Comparison of ENCODE assay signal across 1 cellular context in the genomic region with DNA sequence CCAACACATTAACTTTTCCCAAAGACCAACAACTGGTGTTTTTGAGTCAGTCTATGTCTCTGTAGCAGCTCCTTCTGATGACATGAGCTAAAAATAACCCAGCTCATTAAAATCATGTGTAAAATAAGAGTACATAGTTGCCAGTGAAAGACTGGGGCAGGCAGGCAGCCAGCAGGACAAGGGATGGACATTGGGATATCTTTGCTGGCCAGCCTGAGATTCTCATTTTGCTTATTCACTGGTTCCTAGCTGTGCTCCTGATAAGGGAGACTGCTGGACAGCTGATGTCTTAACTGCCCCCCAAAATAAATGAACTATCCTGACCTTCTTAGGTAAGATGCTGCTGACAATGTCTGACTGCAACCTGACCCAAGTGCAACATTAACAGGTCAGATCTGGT.
TF ChIP-seq lines count a peak whose summit lies in the region.

No MANE protein-coding gene starts in this region.

TF ChIP-seq in K562, 482 proteins besides CTCF, POLR2A, EP300 and RAD21 (continued from another document and continues in another):
- TF ChIP-seq, protein P1, sequence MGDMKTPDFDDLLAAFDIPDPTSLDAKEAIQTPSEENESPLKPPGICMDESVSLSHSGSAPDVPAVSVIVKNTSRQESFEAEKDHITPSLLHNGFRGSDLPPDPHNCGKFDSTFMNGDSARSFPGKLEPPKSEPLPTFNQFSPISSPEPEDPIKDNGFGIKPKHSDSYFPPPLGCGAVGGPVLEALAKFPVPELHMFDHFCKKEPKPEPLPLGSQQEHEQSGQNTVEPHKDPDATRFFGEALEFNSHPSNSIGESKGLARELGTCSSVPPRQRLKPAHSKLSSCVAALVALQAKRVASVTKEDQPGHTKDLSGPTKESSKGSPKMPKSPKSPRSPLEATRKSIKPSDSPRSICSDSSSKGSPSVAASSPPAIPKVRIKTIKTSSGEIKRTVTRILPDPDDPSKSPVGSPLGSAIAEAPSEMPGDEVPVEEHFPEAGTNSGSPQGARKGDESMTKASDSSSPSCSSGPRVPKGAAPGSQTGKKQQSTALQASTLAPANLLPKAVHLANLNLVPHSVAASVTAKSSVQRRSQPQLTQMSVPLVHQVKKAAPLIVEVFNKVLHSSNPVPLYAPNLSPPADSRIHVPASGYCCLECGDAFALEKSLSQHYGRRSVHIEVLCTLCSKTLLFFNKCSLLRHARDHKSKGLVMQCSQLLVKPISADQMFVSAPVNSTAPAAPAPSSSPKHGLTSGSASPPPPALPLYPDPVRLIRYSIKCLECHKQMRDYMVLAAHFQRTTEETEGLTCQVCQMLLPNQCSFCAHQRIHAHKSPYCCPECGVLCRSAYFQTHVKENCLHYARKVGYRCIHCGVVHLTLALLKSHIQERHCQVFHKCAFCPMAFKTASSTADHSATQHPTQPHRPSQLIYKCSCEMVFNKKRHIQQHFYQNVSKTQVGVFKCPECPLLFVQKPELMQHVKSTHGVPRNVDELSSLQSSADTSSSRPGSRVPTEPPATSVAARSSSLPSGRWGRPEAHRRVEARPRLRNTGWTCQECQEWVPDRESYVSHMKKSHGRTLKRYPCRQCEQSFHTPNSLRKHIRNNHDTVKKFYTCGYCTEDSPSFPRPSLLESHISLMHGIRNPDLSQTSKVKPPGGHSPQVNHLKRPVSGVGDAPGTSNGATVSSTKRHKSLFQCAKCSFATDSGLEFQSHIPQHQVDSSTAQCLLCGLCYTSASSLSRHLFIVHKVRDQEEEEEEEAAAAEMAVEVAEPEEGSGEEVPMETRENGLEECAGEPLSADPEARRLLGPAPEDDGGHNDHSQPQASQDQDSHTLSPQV (IDR thresholded peaks at IDR 0.05) = no peak
- no peak for TF ChIP-seq RBM39 (optimal IDR thresholded peaks at IDR 0.05; ENCODE audit: low read depth, low read length)
- TF ChIP-seq SMARCA5 (IDR thresholded peaks at IDR 0.05) = no peak
- TF ChIP-seq, protein P2, sequence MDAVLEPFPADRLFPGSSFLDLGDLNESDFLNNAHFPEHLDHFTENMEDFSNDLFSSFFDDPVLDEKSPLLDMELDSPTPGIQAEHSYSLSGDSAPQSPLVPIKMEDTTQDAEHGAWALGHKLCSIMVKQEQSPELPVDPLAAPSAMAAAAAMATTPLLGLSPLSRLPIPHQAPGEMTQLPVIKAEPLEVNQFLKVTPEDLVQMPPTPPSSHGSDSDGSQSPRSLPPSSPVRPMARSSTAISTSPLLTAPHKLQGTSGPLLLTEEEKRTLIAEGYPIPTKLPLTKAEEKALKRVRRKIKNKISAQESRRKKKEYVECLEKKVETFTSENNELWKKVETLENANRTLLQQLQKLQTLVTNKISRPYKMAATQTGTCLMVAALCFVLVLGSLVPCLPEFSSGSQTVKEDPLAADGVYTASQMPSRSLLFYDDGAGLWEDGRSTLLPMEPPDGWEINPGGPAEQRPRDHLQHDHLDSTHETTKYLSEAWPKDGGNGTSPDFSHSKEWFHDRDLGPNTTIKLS (IDR thresholded peaks at IDR 0.05; ENCODE audit: borderline replicate concordance, low read depth) = no peak
- TF ChIP-seq ZC3H11A (IDR thresholded peaks at IDR 0.05; ENCODE audit: low read depth, low read length) = no peak
- TF ChIP-seq TARDBP (IDR thresholded peaks at IDR 0.05) = no peak
- no peak for TF ChIP-seq ERF (CRISPR knock-in tag; IDR thresholded peaks at IDR 0.05)
- no peak for TF ChIP-seq ZNF311 (CRISPR knock-in tag; IDR thresholded peaks at IDR 0.05)
- no peak for TF ChIP-seq RBFOX2 (IDR thresholded peaks at IDR 0.05; ENCODE audit: low read depth, low read length)
- peak in 1 of 2 experiments; percentile 66; a peak in 1 of 4 replicates for TF ChIP-seq SRF (CRISPR knock-in tag; IDR thresholded peaks at IDR 0.05)
- no peak for TF ChIP-seq TEAD1 (CRISPR knock-in tag; IDR thresholded peaks at IDR 0.05)
- no peak for TF ChIP-seq ZNF717 (CRISPR knock-in tag; IDR thresholded peaks at IDR 0.05)
- TF ChIP-seq, protein P3, sequence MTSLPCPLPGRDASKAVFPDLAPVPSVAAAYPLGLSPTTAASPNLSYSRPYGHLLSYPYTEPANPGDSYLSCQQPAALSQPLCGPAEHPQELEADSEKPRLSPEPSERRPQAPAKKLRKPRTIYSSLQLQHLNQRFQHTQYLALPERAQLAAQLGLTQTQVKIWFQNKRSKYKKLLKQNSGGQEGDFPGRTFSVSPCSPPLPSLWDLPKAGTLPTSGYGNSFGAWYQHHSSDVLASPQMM (CRISPR knock-in tag; IDR thresholded peaks at IDR 0.05) = no peak
- TF ChIP-seq ZNF589 (CRISPR knock-in tag; IDR thresholded peaks at IDR 0.05; ENCODE audit: low read depth) = no peak
- TF ChIP-seq SMARCB1 (IDR thresholded peaks at IDR 0.05; ENCODE audit: insufficient read length, low read depth) = no peak
- TF ChIP-seq KLF16 (IDR thresholded peaks at IDR 0.05) = peak; percentile 64; the same call in 1 of the 2 replicates
- TF ChIP-seq CSDE1 (IDR thresholded peaks at IDR 0.05) = no peak
- TF ChIP-seq, protein P4, sequence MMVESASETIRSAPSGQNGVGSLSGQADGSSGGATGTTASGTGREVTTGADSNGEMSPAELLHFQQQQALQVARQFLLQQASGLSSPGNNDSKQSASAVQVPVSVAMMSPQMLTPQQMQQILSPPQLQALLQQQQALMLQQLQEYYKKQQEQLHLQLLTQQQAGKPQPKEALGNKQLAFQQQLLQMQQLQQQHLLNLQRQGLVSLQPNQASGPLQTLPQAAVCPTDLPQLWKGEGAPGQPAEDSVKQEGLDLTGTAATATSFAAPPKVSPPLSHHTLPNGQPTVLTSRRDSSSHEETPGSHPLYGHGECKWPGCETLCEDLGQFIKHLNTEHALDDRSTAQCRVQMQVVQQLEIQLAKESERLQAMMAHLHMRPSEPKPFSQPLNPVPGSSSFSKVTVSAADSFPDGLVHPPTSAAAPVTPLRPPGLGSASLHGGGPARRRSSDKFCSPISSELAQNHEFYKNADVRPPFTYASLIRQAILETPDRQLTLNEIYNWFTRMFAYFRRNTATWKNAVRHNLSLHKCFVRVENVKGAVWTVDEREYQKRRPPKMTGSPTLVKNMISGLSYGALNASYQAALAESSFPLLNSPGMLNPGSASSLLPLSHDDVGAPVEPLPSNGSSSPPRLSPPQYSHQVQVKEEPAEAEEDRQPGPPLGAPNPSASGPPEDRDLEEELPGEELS (CRISPR knock-in tag; IDR thresholded peaks at IDR 0.05; ENCODE audit: borderline replicate concordance) = no peak
- TF ChIP-seq HDAC8 (tag; IDR thresholded peaks at IDR 0.05) = no peak
- TF ChIP-seq, protein P5, sequence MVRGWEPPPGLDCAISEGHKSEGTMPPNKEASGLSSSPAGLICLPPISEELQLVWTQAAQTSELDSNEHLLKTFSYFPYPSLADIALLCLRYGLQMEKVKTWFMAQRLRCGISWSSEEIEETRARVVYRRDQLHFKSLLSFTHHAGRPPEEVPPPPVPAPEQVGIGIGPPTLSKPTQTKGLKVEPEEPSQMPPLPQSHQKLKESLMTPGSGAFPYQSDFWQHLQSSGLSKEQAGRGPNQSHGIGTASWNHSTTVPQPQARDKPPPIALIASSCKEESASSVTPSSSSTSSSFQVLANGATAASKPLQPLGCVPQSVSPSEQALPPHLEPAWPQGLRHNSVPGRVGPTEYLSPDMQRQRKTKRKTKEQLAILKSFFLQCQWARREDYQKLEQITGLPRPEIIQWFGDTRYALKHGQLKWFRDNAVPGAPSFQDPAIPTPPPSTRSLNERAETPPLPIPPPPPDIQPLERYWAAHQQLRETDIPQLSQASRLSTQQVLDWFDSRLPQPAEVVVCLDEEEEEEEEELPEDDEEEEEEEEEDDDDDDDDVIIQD (CRISPR knock-in tag; IDR thresholded peaks at IDR 0.05) = no peak
- TF ChIP-seq NFE2 (IDR thresholded peaks at IDR 0.05; ENCODE audit: low read depth) = peak; percentile 85
- TF ChIP-seq SUPT5H (IDR thresholded peaks at IDR 0.05) = no peak
- TF ChIP-seq SMAD4 (CRISPR knock-in tag; conservative IDR thresholded peaks at IDR 0.05) = peak; percentile 84
- TF ChIP-seq, protein P6, sequence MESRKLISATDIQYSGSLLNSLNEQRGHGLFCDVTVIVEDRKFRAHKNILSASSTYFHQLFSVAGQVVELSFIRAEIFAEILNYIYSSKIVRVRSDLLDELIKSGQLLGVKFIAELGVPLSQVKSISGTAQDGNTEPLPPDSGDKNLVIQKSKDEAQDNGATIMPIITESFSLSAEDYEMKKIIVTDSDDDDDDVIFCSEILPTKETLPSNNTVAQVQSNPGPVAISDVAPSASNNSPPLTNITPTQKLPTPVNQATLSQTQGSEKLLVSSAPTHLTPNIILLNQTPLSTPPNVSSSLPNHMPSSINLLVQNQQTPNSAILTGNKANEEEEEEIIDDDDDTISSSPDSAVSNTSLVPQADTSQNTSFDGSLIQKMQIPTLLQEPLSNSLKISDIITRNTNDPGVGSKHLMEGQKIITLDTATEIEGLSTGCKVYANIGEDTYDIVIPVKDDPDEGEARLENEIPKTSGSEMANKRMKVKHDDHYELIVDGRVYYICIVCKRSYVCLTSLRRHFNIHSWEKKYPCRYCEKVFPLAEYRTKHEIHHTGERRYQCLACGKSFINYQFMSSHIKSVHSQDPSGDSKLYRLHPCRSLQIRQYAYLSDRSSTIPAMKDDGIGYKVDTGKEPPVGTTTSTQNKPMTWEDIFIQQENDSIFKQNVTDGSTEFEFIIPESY (CRISPR knock-in tag; IDR thresholded peaks at IDR 0.05) = no peak
- TF ChIP-seq ELF4 (CRISPR knock-in tag; IDR thresholded peaks at IDR 0.05) = no peak
- TF ChIP-seq SNIP1 (IDR thresholded peaks at IDR 0.05; ENCODE audit: low read depth) = no peak
- TF ChIP-seq, protein P7, sequence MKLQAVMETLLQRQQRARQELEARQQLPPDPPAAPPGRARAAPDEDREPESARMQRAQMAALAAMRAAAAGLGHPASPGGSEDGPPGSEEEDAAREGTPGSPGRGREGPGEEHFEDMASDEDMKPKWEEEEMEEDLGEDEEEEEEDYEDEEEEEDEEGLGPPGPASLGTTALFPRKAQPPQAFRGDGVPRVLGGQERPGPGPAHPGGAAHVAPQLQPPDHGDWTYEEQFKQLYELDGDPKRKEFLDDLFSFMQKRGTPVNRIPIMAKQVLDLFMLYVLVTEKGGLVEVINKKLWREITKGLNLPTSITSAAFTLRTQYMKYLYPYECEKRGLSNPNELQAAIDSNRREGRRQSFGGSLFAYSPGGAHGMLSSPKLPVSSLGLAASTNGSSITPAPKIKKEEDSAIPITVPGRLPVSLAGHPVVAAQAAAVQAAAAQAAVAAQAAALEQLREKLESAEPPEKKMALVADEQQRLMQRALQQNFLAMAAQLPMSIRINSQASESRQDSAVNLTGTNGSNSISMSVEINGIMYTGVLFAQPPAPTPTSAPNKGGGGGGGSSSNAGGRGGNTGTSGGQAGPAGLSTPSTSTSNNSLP (IDR thresholded peaks at IDR 0.05; ENCODE audit: borderline replicate concordance, low read depth, low read length) = no peak
- TF ChIP-seq POLR2AphosphoS5 (IDR thresholded peaks at IDR 0.05; ENCODE audit: control insufficient read depth, insufficient read depth, low read depth, low read length) = peak; percentile 40; the same call in 1 of the 2 replicates
- TF ChIP-seq CBX8 (IDR thresholded peaks at IDR 0.05; ENCODE audit: borderline replicate concordance, extremely low read depth, low read depth, low read length, poor library complexity, severe bottlenecking) = no peak
- TF ChIP-seq GATAD2A (IDR thresholded peaks at IDR 0.05) = no peak
- TF ChIP-seq, protein P8, sequence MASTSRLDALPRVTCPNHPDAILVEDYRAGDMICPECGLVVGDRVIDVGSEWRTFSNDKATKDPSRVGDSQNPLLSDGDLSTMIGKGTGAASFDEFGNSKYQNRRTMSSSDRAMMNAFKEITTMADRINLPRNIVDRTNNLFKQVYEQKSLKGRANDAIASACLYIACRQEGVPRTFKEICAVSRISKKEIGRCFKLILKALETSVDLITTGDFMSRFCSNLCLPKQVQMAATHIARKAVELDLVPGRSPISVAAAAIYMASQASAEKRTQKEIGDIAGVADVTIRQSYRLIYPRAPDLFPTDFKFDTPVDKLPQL (IDR thresholded peaks at IDR 0.05; ENCODE audit: extremely low read depth, insufficient read length) = no peak
- TF ChIP-seq POLR3A (IDR thresholded peaks at IDR 0.05; ENCODE audit: borderline replicate concordance, extremely low read depth, insufficient read depth, insufficient read length) = no peak
- TF ChIP-seq EHMT2 (IDR thresholded peaks at IDR 0.05) = peak; percentile 62; the same call in 1 of the 2 replicates
- no peak for TF ChIP-seq KDM4B (IDR thresholded peaks at IDR 0.05; ENCODE audit: borderline replicate concordance in 2 of 2, low read depth in 1 of 2)
- no peak for TF ChIP-seq POLR3G (IDR thresholded peaks at IDR 0.05; ENCODE audit: extremely low read depth, insufficient read length, insufficient replicate concordance)
- TF ChIP-seq CEBPG (CRISPR knock-in tag; IDR thresholded peaks at IDR 0.05) = no peak
- TF ChIP-seq CEBPG (tag; conservative IDR thresholded peaks at IDR 0.05 in 1 of 2, IDR thresholded peaks at IDR 0.05 in 1 of 2) = no peak
- no peak for TF ChIP-seq HSF4 (CRISPR knock-in tag; IDR thresholded peaks at IDR 0.05; ENCODE audit: borderline replicate concordance)
- no peak for TF ChIP-seq FOXJ2 (tag; IDR thresholded peaks at IDR 0.05)
- peak; percentile 24; the same call in 1 of the 2 replicates for TF ChIP-seq ATF7 (IDR thresholded peaks at IDR 0.05)
- TF ChIP-seq, protein P9, sequence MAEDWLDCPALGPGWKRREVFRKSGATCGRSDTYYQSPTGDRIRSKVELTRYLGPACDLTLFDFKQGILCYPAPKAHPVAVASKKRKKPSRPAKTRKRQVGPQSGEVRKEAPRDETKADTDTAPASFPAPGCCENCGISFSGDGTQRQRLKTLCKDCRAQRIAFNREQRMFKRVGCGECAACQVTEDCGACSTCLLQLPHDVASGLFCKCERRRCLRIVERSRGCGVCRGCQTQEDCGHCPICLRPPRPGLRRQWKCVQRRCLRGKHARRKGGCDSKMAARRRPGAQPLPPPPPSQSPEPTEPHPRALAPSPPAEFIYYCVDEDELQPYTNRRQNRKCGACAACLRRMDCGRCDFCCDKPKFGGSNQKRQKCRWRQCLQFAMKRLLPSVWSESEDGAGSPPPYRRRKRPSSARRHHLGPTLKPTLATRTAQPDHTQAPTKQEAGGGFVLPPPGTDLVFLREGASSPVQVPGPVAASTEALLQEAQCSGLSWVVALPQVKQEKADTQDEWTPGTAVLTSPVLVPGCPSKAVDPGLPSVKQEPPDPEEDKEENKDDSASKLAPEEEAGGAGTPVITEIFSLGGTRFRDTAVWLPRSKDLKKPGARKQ (CRISPR knock-in tag; IDR thresholded peaks at IDR 0.05) = no peak
- TF ChIP-seq BHLHE40 (IDR thresholded peaks at IDR 0.05; ENCODE audit: low read length) = no peak
- no peak for TF ChIP-seq TBP (optimal IDR thresholded peaks at IDR 0.05; ENCODE audit: low read depth, low read length)
- no peak; the same call in 1 of the 2 replicates for TF ChIP-seq CEBPB (tag; IDR thresholded peaks at IDR 0.05)
- TF ChIP-seq, protein P10, sequence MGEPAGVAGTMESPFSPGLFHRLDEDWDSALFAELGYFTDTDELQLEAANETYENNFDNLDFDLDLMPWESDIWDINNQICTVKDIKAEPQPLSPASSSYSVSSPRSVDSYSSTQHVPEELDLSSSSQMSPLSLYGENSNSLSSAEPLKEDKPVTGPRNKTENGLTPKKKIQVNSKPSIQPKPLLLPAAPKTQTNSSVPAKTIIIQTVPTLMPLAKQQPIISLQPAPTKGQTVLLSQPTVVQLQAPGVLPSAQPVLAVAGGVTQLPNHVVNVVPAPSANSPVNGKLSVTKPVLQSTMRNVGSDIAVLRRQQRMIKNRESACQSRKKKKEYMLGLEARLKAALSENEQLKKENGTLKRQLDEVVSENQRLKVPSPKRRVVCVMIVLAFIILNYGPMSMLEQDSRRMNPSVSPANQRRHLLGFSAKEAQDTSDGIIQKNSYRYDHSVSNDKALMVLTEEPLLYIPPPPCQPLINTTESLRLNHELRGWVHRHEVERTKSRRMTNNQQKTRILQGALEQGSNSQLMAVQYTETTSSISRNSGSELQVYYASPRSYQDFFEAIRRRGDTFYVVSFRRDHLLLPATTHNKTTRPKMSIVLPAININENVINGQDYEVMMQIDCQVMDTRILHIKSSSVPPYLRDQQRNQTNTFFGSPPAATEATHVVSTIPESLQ (CRISPR knock-in tag; IDR thresholded peaks at IDR 0.05) = no peak
